Comparison of ENCODE assay signal across 8 cellular contexts in the genomic region with DNA sequence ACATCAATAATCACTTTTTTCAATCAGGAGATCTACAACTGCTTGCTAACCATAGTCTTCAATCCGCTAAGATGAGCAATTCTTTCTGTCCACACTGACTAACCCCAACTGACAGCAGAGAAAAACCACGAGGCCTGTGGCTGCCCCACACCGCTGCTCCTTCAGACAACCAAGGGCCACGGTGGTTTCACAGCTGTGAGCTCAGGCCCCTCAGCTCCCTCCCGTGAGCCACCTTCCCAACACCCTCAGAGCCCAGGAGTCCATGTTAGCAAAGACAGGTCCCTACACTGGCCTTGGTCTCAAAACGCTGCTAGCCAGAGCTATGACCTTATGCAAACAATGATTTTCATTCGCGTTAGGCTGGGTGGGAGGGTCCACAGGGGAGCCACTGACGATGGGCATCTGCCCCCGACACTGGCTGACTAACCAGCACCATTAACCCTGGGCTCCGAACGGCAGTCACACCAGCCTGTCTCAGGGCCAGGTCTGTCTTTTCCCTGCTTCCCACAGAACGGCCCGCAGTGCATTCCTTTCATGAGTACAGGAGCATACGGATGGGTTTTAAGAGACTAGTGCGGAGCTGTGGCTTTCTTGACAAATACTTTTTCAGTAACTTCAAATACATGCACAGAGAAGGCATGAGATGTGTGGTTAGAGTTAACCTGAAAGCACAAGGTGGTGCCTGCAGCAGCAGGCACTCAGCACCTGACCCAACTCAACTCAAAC.
DNase-seq lines count a peak whose midpoint lies in the region; ATAC-seq and TF ChIP-seq lines count a peak whose summit lies in the region.

No MANE protein-coding gene starts in this region.

- H3K27me3 ChIP-seq in Panc1 (ENCODE audit: control insufficient read depth, insufficient read depth, low read length) (no peaks in the 10 kb centered on the region), A673 (replicated peaks; ENCODE audit: insufficient read depth, low read depth, low read length, poor library complexity) (no peaks in the 10 kb centered on the region)
- H3K27me3 ChIP-seq in naive thymus-derived CD4-positive, alpha-beta T cell (ENCODE audit: control insufficient read depth in 2 of 2, insufficient read depth in 2 of 2, low read length in 2 of 2), result no peaks in the 10 kb centered on the region

- CTCF ChIA-PET in HEK293 (lab: Yijun Ruan, JAX), result interaction anchor here (1.0 to 1.1 kb wide), 2 partner anchors 9 to 21 kb away, joined by 3 read pairs; no protein-coding TSS in a partner anchor
- CTCF ChIA-PET in Panc1 (lab: Charles Lee), result no interaction called here
- CTCF ChIA-PET in naive thymus-derived CD4-positive, alpha-beta T cell (lab: Charles Lee), result interaction anchor here (0.8 kb wide), 1 partner anchor 10 kb away, joined by 3 read pairs; no protein-coding TSS in a partner anchor
- CTCF ChIA-PET in A673 (lab: Charles Lee), result no interaction called here

- peak overlapping the region; percentile 23 for H3K4me3 ChIP-seq in GM12875 (ENCODE audit: low read depth, low read length)
- H3K4me3 ChIP-seq in HEK293 (ENCODE audit: low read depth, low read length), result no peak overlapping the region
- no peak overlapping the region for H3K4me3 ChIP-seq in Panc1 (ENCODE audit: low read depth in 2 of 2, low read length in 2 of 2)
- no peak overlapping the region for H3K4me3 ChIP-seq in naive thymus-derived CD4-positive, alpha-beta T cell (ENCODE audit: low read length)
- no peak overlapping the region for H3K4me3 ChIP-seq in A673 (ENCODE audit: low read depth, low read length, poor library complexity, severe bottlenecking)

- peaks cover 70 to 91% (median 78%) of the 10 kb centered on the region in 7 donors for H3K4me1 Mint-ChIP-seq in naive thymus-derived CD4-positive, alpha-beta T cell

- in situ Hi-C loops in Panc1 (cut with HindIII; ENCODE audit: low pct_unique_long_range_greater_than_20kb, low sequenced_read_pairs), result no loop called here

- peak; percentile 80 for ATAC-seq in Panc1
- peak; percentile 79 for ATAC-seq in naive thymus-derived CD4-positive, alpha-beta T cell
- no peak for ATAC-seq in HG03469 (IDR thresholded peaks at IDR 0.05; ENCODE audit: unreplicated experiment)

- H3K9me3 ChIP-seq in HEK293 (ENCODE audit: control insufficient read depth, insufficient read depth, low read depth, low read length), result no peaks in the 10 kb centered on the region
- no peaks in the 10 kb centered on the region for H3K9me3 ChIP-seq in Panc1 (ENCODE audit: control insufficient read depth, insufficient read depth, low read depth, low read length)
- no peaks in the 10 kb centered on the region for H3K9me3 ChIP-seq in naive thymus-derived CD4-positive, alpha-beta T cell (ENCODE audit: control insufficient read depth in 2 of 3, low read length in 3 of 3)
- H3K9me3 ChIP-seq in A673 (ENCODE audit: low read depth, low read length, poor library complexity, severe bottlenecking), result no peaks in the 10 kb centered on the region

- H3K9me3 Mint-ChIP-seq in naive thymus-derived CD4-positive, alpha-beta T cell, result no peaks in the 10 kb centered on the region

- peaks cover 0 to 13% (median 7%) of the 10 kb centered on the region in 5 donors for H3K36me3 Mint-ChIP-seq in naive thymus-derived CD4-positive, alpha-beta T cell

- H3K27me3 Mint-ChIP-seq in naive thymus-derived CD4-positive, alpha-beta T cell, result no peaks in the 10 kb centered on the region

- intact Hi-C loops in Panc1 (cut with micrococcal nuclease; ENCODE audit: unreplicated experiment), result no loop called here
- intact Hi-C loops in naive thymus-derived CD4-positive, alpha-beta T cell (cut with micrococcal nuclease), result loop anchor here in 1 of 2 donors (1.0 kb wide), 1 partner anchor 111 kb away; no protein-coding TSS in a partner anchor
- intact Hi-C loops in A673 (cut with micrococcal nuclease; ENCODE audit: unreplicated experiment), result no loop called here

- TF ChIP-seq CTCF in GM12875 (IDR thresholded peaks at IDR 0.05; ENCODE audit: borderline replicate concordance, insufficient read depth, low read depth, low read length) (no peak), HEK293 (tag by site-specific recombination; IDR thresholded peaks at IDR 0.05) (no peak), Panc1 (IDR thresholded peaks at IDR 0.05) (no peak), A673 (conservative IDR thresholded peaks at IDR 0.05; ENCODE audit: low read depth, low read length) (no peak)

- DNase-seq in Panc1 (ENCODE audit: low read depth, low spot score) (no peak), amniotic epithelial cell (ENCODE audit: low read depth) (peak; percentile 80), Ammon's horn (ENCODE audit: low spot score) (no peak), A673 (ENCODE audit: low spot score) (no peak)
- peak in 1 of 9 donors; percentile 64 for DNase-seq in naive thymus-derived CD4-positive, alpha-beta T cell

- BruUV-seq in Panc1 (replicated peaks; lab: Mats Ljungman, UMichigan) (no TSS peak), A673 (replicated peaks; lab: Mats Ljungman, UMichigan) (no TSS peak)

- H3K27ac ChIP-seq in HEK293 (ENCODE audit: extremely low read depth, low read depth, low read length), result no peak overlapping the region
- 0 out of 2 replicates have a peak overlapping the region, but pooled peaks have one; percentile 52 for H3K27ac ChIP-seq in Panc1 (ENCODE audit: low read length)
- H3K27ac ChIP-seq in naive thymus-derived CD4-positive, alpha-beta T cell (ENCODE audit: low read depth, low read length), result peak overlapping the region; percentile 15
- H3K27ac ChIP-seq in A673 (ENCODE audit: low read depth, low read length, poor library complexity, severe bottlenecking), result no peak overlapping the region

- peaks cover 3% of the 10 kb centered on the region; the same call in 1 of the 2 replicates for H3K4me1 ChIP-seq in HEK293 (ENCODE audit: control insufficient read depth, insufficient read depth, low read length)
- peaks cover 32% of the 10 kb centered on the region for H3K4me1 ChIP-seq in Panc1 (ENCODE audit: control insufficient read depth, insufficient read depth, low read length)
- peaks cover 58 to 59% of the 10 kb centered on the region in 2 donors for H3K4me1 ChIP-seq in naive thymus-derived CD4-positive, alpha-beta T cell (ENCODE audit: control insufficient read depth in 2 of 2, insufficient read depth in 2 of 2, low read length in 2 of 2)
- H3K4me1 ChIP-seq in A673 (ENCODE audit: insufficient read depth, low read length, poor library complexity, severe bottlenecking), result no peaks in the 10 kb centered on the region

- POLR2A ChIA-PET in HEK293 (lab: Yijun Ruan, JAX) (interaction anchor here (0.9 kb wide), 1 partner anchor 51 kb away, joined by 3 read pairs; no protein-coding TSS in a partner anchor), Panc1 (lab: Charles Lee) (no interaction called here), A673 (lab: Charles Lee; ENCODE audit: low non-redundant PET) (no interaction called here)
- POLR2A ChIA-PET in naive thymus-derived CD4-positive, alpha-beta T cell (lab: Charles Lee), result interaction anchor here (0.8 kb wide), 1 partner anchor 73 kb away, joined by 3 read pairs; no protein-coding TSS in a partner anchor

- H3K27ac Mint-ChIP-seq in naive thymus-derived CD4-positive, alpha-beta T cell, result peak overlapping the region; percentile 34 to 90 (median 77)

- peaks cover 0 to 8% of the 10 kb centered on the region in 2 experiments; a peak in 2 of 3 replicates for H3K36me3 ChIP-seq in HEK293 (ENCODE audit: control insufficient read depth in 2 of 2, insufficient read depth in 1 of 2, low read length in 2 of 2)
- no peaks in the 10 kb centered on the region for H3K36me3 ChIP-seq in Panc1 (ENCODE audit: control insufficient read depth, insufficient read depth, low read length)
- H3K36me3 ChIP-seq in naive thymus-derived CD4-positive, alpha-beta T cell (ENCODE audit: control insufficient read depth in 2 of 3, insufficient read depth in 3 of 3, low read length in 3 of 3), result peaks cover 0 to 10% (median 0%) of the 10 kb centered on the region in 3 experiments
- peaks cover 6% of the 10 kb centered on the region for H3K36me3 ChIP-seq in A673 (ENCODE audit: insufficient read depth, low read length, poor library complexity, severe bottlenecking)

- H3K4me3 Mint-ChIP-seq in naive thymus-derived CD4-positive, alpha-beta T cell, result peak overlapping the region; percentile 42 to 81 (median 63)

TF ChIP-seq in HEK293, 187 proteins besides CTCF, POLR2A, EP300 and RAD21:
- TF ChIP-seq ZNF221 (tag by site-specific recombination; IDR thresholded peaks at IDR 0.05; ENCODE audit: borderline replicate concordance) (no peak), SP7 (tag by site-specific recombination; IDR thresholded peaks at IDR 0.05) (peak; percentile 50), ZNF10 (tag by site-specific recombination; IDR thresholded peaks at IDR 0.05) (0 out of 2 replicates have a peak, but pooled peaks have one; percentile 14)

Comparison
In these comparisons a context has a peak if more than half of its experiments do, and no peak if none do; other contexts are left out.
1. H3K27ac ChIP-seq: peak in Panc1 (single experiment) and naive thymus-derived CD4-positive, alpha-beta T cell (single experiment); none in HEK293 (single experiment) and A673 (single experiment).
2. CTCF ChIA-PET loops: an anchor here in HEK293 (1.0 to 1.1 kb wide) and naive thymus-derived CD4-positive, alpha-beta T cell (0.8 kb wide); none called in Panc1 and A673.
3. POLR2A ChIA-PET loops: an anchor here in HEK293 (0.9 kb wide) and naive thymus-derived CD4-positive, alpha-beta T cell (0.8 kb wide); none called in Panc1 and A673.